14 cellular contexts compared by ENCODE assay signal in the genomic region with DNA sequence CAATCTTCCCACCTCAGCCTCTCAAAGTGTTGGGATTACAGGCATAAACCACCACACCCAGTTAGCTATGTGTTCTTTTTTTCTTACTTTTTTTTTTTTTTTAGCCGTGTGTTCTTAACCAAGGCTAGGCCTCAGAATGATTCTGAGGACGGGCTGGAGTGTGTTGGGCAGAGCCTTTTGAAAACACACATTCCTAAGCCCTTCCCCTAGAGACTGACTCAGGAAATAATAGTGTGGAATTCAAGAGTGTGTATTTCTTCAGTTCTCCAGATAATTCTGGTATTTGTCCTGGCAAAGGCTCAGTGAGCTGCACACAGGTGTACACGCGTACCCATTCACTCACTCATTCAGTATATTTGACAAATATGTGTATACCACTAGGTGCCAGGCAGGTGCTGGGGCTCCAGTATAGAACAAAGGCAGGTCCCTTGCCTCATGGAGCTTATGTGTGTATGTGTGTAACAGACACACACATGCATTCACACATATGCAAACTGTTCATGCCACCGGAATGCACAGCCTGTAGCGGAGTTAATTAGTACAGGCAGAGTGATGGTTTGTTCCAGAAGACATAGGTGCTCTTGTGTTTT. TPM values are rescaled to one million over a fixed set of nuclear protein-coding genes. Genes with fewer than 3 reads are reported as not detected.
DNase-seq lines count a peak whose midpoint lies in the region; ATAC-seq, FAIRE-seq and TF ChIP-seq lines count a peak whose summit lies in the region.
"Had no signal": no experiment of that assay in that cellular context is flagged by ENCODE, and none has a peak within 500 bp of the region (broad histone marks: within the 10 kb centered on the region; RNA-seq: fewer than 3 reads in every experiment).

No MANE protein-coding gene starts in this region.

- peak overlapping the region; percentile 79 for H3K27ac Mint-ChIP-seq in activated naive CD4-positive, alpha-beta T cell treated with anti-CD3 and anti-CD28 coated beads, Interleukin-2, amount 50 U/mL, for 24 hours

- H3K27me3 ChIP-seq in mesenchymal stem cell (ENCODE audit: control insufficient read depth in 1 of 2, insufficient read depth in 1 of 2, low read length in 2 of 2) (no peaks in the 10 kb centered on the region), tibial nerve (no peaks in the 10 kb centered on the region)
- H3K27me3 ChIP-seq: vagina had no signal

- 98% methylated on average over 2 of the region's 6 CpGs for WGBS in mesenchymal stem cell
- 45 to 51% methylated on average over 6 of the region's 6 CpGs for WGBS in tibial nerve, 2 donors

- H2AFZ ChIP-seq in mesenchymal stem cell (ENCODE audit: low read depth, low read length), result no peak overlapping the region

- no peak overlapping the region for H2BK15ac ChIP-seq in mesenchymal stem cell (ENCODE audit: low read depth, poor library complexity, severe bottlenecking)

- H3K79me1 ChIP-seq in mesenchymal stem cell (replicated peaks; ENCODE audit: low read length, poor library complexity, severe bottlenecking), result no peaks in the 10 kb centered on the region

- H3K4me3 Mint-ChIP-seq in activated naive CD4-positive, alpha-beta T cell treated with anti-CD3 and anti-CD28 coated beads, Interleukin-2, amount 50 U/mL, for 24 hours, result no peak overlapping the region

- no peak overlapping the region for H3K14ac ChIP-seq in mesenchymal stem cell (ENCODE audit: low read length in 2 of 2)

- no peak overlapping the region for H4K8ac ChIP-seq in mesenchymal stem cell (ENCODE audit: low read length)

- H3K36me3 Mint-ChIP-seq in activated naive CD4-positive, alpha-beta T cell treated with anti-CD3 and anti-CD28 coated beads, Interleukin-2, amount 50 U/mL, for 24 hours, result peaks cover 12% of the 10 kb centered on the region

- H3K4me3 ChIP-seq in mesenchymal stem cell (ENCODE audit: insufficient read depth in 1 of 2, low read depth in 1 of 2, low read length in 2 of 2) (no peak overlapping the region), tibial nerve (no peak overlapping the region)
- H3K4me3 ChIP-seq: vagina had no signal

- peak overlapping the region in 1 of 2 experiments; percentile 25 for H3K18ac ChIP-seq in mesenchymal stem cell (ENCODE audit: low read depth in 1 of 2, low read length in 2 of 2)

- H3K23ac ChIP-seq in mesenchymal stem cell (ENCODE audit: low read length in 2 of 2), result no peak overlapping the region

- no peak for TF ChIP-seq CTCF in tibial nerve (IDR thresholded peaks at IDR 0.05)

- ATAC-seq in GM21529 (IDR thresholded peaks at IDR 0.05; ENCODE audit: unreplicated experiment), result no peak
- ATAC-seq: HCT116 had no signal

- H3K9ac ChIP-seq in mesenchymal stem cell (ENCODE audit: low read length), result peak overlapping the region; percentile 50

- H3K36me3 ChIP-seq in mesenchymal stem cell (ENCODE audit: control insufficient read depth in 1 of 2, insufficient read depth in 2 of 2, low read depth in 1 of 2, low read length in 2 of 2) (peaks cover 25 to 31% of the 10 kb centered on the region in 2 experiments), tibial nerve (peaks cover 0 to 41% (median 0%) of the 10 kb centered on the region in 3 donors)

- H3K4me1 Mint-ChIP-seq in activated naive CD4-positive, alpha-beta T cell treated with anti-CD3 and anti-CD28 coated beads, Interleukin-2, amount 50 U/mL, for 24 hours, result peaks cover 87% of the 10 kb centered on the region

- no peak overlapping the region for H2BK120ac ChIP-seq in mesenchymal stem cell (ENCODE audit: low read depth, low read length)

- peak in 1 of 2 donors; percentile 22 for TF ChIP-seq EP300 in tibial nerve (IDR thresholded peaks at IDR 0.05)

- H3K27me3 Mint-ChIP-seq in activated naive CD4-positive, alpha-beta T cell treated with anti-CD3 and anti-CD28 coated beads, Interleukin-2, amount 50 U/mL, for 24 hours, result no peaks in the 10 kb centered on the region

- no peak overlapping the region for H2AK5ac ChIP-seq in mesenchymal stem cell (ENCODE audit: low read length, severe bottlenecking)

- no peaks in the 10 kb centered on the region for H3K9me3 Mint-ChIP-seq in activated naive CD4-positive, alpha-beta T cell treated with anti-CD3 and anti-CD28 coated beads, Interleukin-2, amount 50 U/mL, for 24 hours

- TF ChIP-seq POLR2A in tibial nerve (IDR thresholded peaks at IDR 0.05), result no peak

- H3K9me3 ChIP-seq in mesenchymal stem cell (ENCODE audit: control insufficient read depth, low read length) (no peaks in the 10 kb centered on the region), tibial nerve (no peaks in the 10 kb centered on the region)
- H3K9me3 ChIP-seq: vagina had no signal

- H2BK12ac ChIP-seq in mesenchymal stem cell (ENCODE audit: low read length in 2 of 2), result no peak overlapping the region

- H3K4me2 ChIP-seq in mesenchymal stem cell (ENCODE audit: low read length, poor library complexity, severe bottlenecking), result no peak overlapping the region

- no peak overlapping the region for H2BK5ac ChIP-seq in mesenchymal stem cell (ENCODE audit: low read depth, low read length, poor library complexity, severe bottlenecking)

- peak overlapping the region; percentile 27 for H4K91ac ChIP-seq in mesenchymal stem cell (ENCODE audit: low read length)

- H3K27ac ChIP-seq in cingulate gyrus (ENCODE audit: low read depth, low read length) (peak overlapping the region; percentile 1), mesenchymal stem cell (ENCODE audit: low read length, poor library complexity, severe bottlenecking) (peak overlapping the region; percentile 86), tibial nerve (peak overlapping the region in 3 of 4 donors; percentile 28 to 81 (median 80))
- H3K27ac ChIP-seq: C4-2B, vagina had no signal

- H3K4me1 ChIP-seq in mesenchymal stem cell (ENCODE audit: control insufficient read depth, insufficient read depth, low read depth, low read length), result peaks cover 20% of the 10 kb centered on the region
- peaks cover 0 to 61% (median 14%) of the 10 kb centered on the region in 4 donors for H3K4me1 ChIP-seq in tibial nerve

- no peak for DNase-seq in activated naive CD4-positive, alpha-beta T cell treated with Interleukin-2 at 50 U/mL for 16 hours
- DNase-seq in mesenchymal stem cell, result peak; percentile 58
- no peak for DNase-seq in tibial nerve (ENCODE audit: low spot score in 2 of 2)
- DNase-seq in NCI-H146 (lab: John Stamatoyannopoulos, UW), result no peak
- DNase-seq in frontal cortex (ENCODE audit: low spot score in 2 of 2), result no peak
- DNase-seq: amygdala; stimulated activated CD4-positive, alpha-beta T cell treated with anti-CD3 and anti-CD28 coated beads, Interleukin-12 subunit alpha, Interleukin-12 subunit beta, amount 100 ng/mL, for 4 hours had no signal

- H3K4ac ChIP-seq in mesenchymal stem cell (ENCODE audit: low read depth in 1 of 2, low read length in 2 of 2), result no peak overlapping the region

- FAIRE-seq in frontal cortex (lab: Jason Lieb, UNC), result no peak

RNA-seq across cellular contexts. Expression of a gene that starts 19.4 kb away (rescaled TPM):
- polyA plus RNA-seq in mesenchymal stem cell (2013, experiment 1 of 2), result 11.8 TPM
- polyA plus RNA-seq in mesenchymal stem cell (2013, experiment 2 of 2), result 11.8 TPM
- total RNA-seq in tibial nerve, result 100 to 1,000 TPM in 2 of 4 donors, 10 to 100 TPM in 2; 81.4 to 105 (median 97.1) TPM
- 21.6 TPM for total RNA-seq in frontal cortex

RNA-seq across cellular contexts. Expression of a gene that starts 42.7 kb away (rescaled TPM):
- 5.1 TPM for polyA plus RNA-seq in mesenchymal stem cell (2013, experiment 1 of 2)
- polyA plus RNA-seq in mesenchymal stem cell (2013, experiment 2 of 2), result 5.3 TPM
- total RNA-seq in tibial nerve (10 to 100 TPM in 2 of 4 donors, 1 to 10 TPM in 2; 4.7 to 31.2 (median 15.4) TPM), frontal cortex (11.0 TPM)

RNA-seq across cellular contexts. Expression of a gene that starts 42.8 kb away (rescaled TPM):
- polyA plus RNA-seq in mesenchymal stem cell (2013, experiment 1 of 2), result 4.4 TPM
- polyA plus RNA-seq in mesenchymal stem cell (2013, experiment 2 of 2), result 4.6 TPM
- total RNA-seq in tibial nerve, result 10 to 100 TPM in 3 of 4 donors, 1 to 10 TPM in 1; 6.7 to 11.7 (median 10.8) TPM
- 13.5 TPM for total RNA-seq in frontal cortex

RNA-seq across cellular contexts. Expression of a gene that starts 50.1 kb away (rescaled TPM):
- polyA plus RNA-seq in mesenchymal stem cell (2013, experiment 1 of 2), result not detected
- not detected for polyA plus RNA-seq in mesenchymal stem cell (2013, experiment 2 of 2)
- not detected for total RNA-seq in tibial nerve
- not detected for total RNA-seq in frontal cortex
- total RNA-seq: T-helper 2 cell treated with Interferon-gamma antibody and Interleukin-4, amounts not matched to agents 100 ng/mL and 5 ng/mL, for 36 hours; vagina had no signal

Comparison
In these comparisons a context has a peak if more than half of its experiments do, and no peak if none do; other contexts are left out.
1. H3K27ac ChIP-seq: peak in every context shown above with its lines; median percentile 86 in mesenchymal stem cell; 80 in tibial nerve; 1 in cingulate gyrus.